In the genomic region with DNA sequence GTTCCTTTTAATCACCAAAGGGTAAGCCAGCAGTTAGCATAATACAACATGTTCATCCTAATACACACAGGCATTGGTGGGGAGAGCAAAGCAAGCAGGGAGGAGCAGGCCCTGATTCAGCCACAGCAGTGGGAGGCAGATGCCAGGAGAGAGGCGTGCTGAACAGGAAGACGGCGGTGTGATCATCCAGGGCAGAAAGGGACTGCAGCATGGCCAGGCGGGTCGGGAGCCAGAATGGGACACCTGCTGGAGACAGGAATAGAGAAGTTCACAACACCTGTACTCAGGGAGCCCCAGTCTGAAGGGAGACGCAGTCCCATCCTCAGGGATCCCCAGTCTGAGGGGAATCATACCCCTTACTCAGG, we compare ENCODE assay signal across 21 cellular contexts.
"Had no signal": no experiment of that assay in that cellular context is flagged by ENCODE, and none has a peak within 500 bp of the region (broad histone marks: within the 10 kb centered on the region; RNA-seq: fewer than 3 reads in every experiment).

No MANE protein-coding gene starts in this region.

- ATAC-seq: activated CD4-positive, alpha-beta T cell treated with anti-CD3 and anti-CD28 coated beads for 36 hours; left colon; natural killer cell had no signal

- H3K27me3 ChIP-seq: ascending aorta, hepatocyte had no signal

- DNase-seq: activated CD4-positive, alpha-beta T cell treated with anti-CD3 and anti-CD28 coated beads for 36 hours; activated CD4-positive, alpha-beta T cell treated with anti-CD3 and anti-CD28 coated beads, Interleukin-2, amount 50 U/mL, for 48 hours; activated gamma-delta T cell; cortex of kidney; effector CD4-positive, alpha-beta T cell; foreskin fibroblast; left colon; natural killer cell; spleen; stimulated activated CD4-positive, alpha-beta T cell treated with anti-CD3 and anti-CD28 coated beads, Interleukin-4, amount 100 ng/mL, for 4 hours; stimulated activated naive B cell treated with anti-CD40 and anti-IgM and Interleukin-4, amounts not matched to agents 10 μg/mL and 1 μg/mL and 100 μg/mL, for 72 hours; upper lobe of right lung had no signal

- H3K9me3 Mint-ChIP-seq: activated naive CD4-positive, alpha-beta T cell treated with anti-CD3 and anti-CD28 coated beads, Interleukin-2, amount 50 U/mL, for 24 hours; natural killer cell; T-helper 1 cell treated with Interleukin-12 subunit alpha and Interleukin-12 subunit beta and Interleukin-4 antibody, amounts not matched to agents 30 μg/mL and 1 μg/mL, for 36 hours had no signal

- H3K27ac ChIP-seq: ascending aorta, breast epithelium, hepatocyte, spleen, thoracic aorta, upper lobe of right lung had no signal

- H3K9me3 ChIP-seq: ascending aorta, breast epithelium, upper lobe of right lung had no signal

- H2AFZ ChIP-seq: hepatocyte had no signal

- H3K27me3 Mint-ChIP-seq: activated naive CD4-positive, alpha-beta T cell treated with anti-CD3 and anti-CD28 coated beads, Interleukin-2, amount 50 U/mL, for 24 hours had no signal

- H3K36me3 ChIP-seq: ascending aorta, breast epithelium, spleen, thoracic aorta, upper lobe of right lung had no signal

- H3K4me2 ChIP-seq: hepatocyte had no signal

- H3K4me3 ChIP-seq: ascending aorta, breast epithelium, hepatocyte, lung, spleen, thoracic aorta, upper lobe of right lung had no signal

- H3K4me3 Mint-ChIP-seq: activated CD4-positive, alpha-beta T cell treated with anti-CD3 and anti-CD28 coated beads for 36 hours; activated naive CD4-positive, alpha-beta T cell treated with anti-CD3 and anti-CD28 coated beads, Interleukin-2, amount 50 U/mL, for 24 hours; natural killer cell; stimulated activated naive B cell treated with anti-CD40 and anti-IgM and Interleukin-4, amounts not matched to agents 10 μg/mL and 1 μg/mL and 100 μg/mL, for 72 hours; T-helper 1 cell treated with Interleukin-12 subunit alpha and Interleukin-12 subunit beta and Interleukin-4 antibody, amounts not matched to agents 30 μg/mL and 1 μg/mL, for 36 hours had no signal

- H3K36me3 Mint-ChIP-seq: activated naive CD4-positive, alpha-beta T cell treated with anti-CD3 and anti-CD28 coated beads, Interleukin-2, amount 50 U/mL, for 24 hours; natural killer cell; stimulated activated naive B cell treated with anti-CD40 and anti-IgM and Interleukin-4, amounts not matched to agents 10 μg/mL and 1 μg/mL and 100 μg/mL, for 72 hours had no signal

- FAIRE-seq: endothelial cell of umbilical vein, islet of Langerhans had no signal

- H3K4me1 Mint-ChIP-seq: activated CD4-positive, alpha-beta T cell treated with anti-CD3 and anti-CD28 coated beads for 36 hours; activated naive CD4-positive, alpha-beta T cell treated with anti-CD3 and anti-CD28 coated beads, Interleukin-2, amount 50 U/mL, for 24 hours; natural killer cell had no signal

- H3K27ac Mint-ChIP-seq: activated CD4-positive, alpha-beta T cell treated with anti-CD3 and anti-CD28 coated beads for 36 hours; activated naive CD4-positive, alpha-beta T cell treated with anti-CD3 and anti-CD28 coated beads, Interleukin-2, amount 50 U/mL, for 24 hours; stimulated activated naive B cell treated with anti-CD40 and anti-IgM and Interleukin-4, amounts not matched to agents 10 μg/mL and 1 μg/mL and 100 μg/mL, for 72 hours; T-helper 1 cell treated with Interleukin-12 subunit alpha and Interleukin-12 subunit beta and Interleukin-4 antibody, amounts not matched to agents 30 μg/mL and 1 μg/mL, for 36 hours had no signal

- H3K79me2 ChIP-seq: hepatocyte had no signal

- H3K4me1 ChIP-seq: ascending aorta, breast epithelium, spleen, upper lobe of right lung had no signal
